ENCODE assay signal across 1 cellular context in the genomic region with DNA sequence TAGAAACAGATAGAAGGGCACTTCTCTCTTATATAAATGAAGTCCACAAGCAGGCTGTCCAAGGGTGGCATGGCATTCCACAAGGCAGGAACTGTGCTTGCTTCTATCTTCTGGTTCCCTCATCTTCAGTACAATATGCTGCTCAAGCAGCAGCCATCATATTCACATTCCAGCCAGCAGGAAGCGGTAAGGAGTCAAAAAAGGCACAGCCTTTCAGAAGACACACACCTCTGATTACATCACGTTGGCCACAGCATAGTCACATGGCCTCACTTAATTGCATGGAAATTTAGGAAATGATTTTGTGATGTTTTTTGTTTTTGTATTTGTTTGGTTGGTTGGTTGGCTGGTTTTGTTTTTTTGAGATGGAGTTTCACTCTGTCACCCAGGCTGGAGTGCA.
TF ChIP-seq lines count a peak whose summit lies in the region.

No MANE protein-coding gene starts in this region.

TF ChIP-seq in GM12878, 131 proteins besides CTCF, POLR2A, EP300 and RAD21:
- TF ChIP-seq SMAD1 (IDR thresholded peaks at IDR 0.05; ENCODE audit: low read depth, partially characterized antibody) (no peak), CEBPB (IDR thresholded peaks at IDR 0.05; ENCODE audit: borderline replicate concordance in 1 of 2, low read depth in 2 of 2, low read length in 2 of 2) (no peak), BCL3 (IDR thresholded peaks at IDR 0.05; ENCODE audit: borderline replicate concordance, insufficient read depth, low read depth, low read length, poor library complexity, severe bottlenecking) (no peak), SIN3A (IDR thresholded peaks at IDR 0.05; ENCODE audit: low read depth, low read length) (no peak), YBX1 (IDR thresholded peaks at IDR 0.05) (no peak), SREBF2 (IDR thresholded peaks at IDR 0.05; ENCODE audit: low read length) (no peak), ASH2L (IDR thresholded peaks at IDR 0.05; ENCODE audit: borderline replicate concordance, low read depth) (no peak), PAX5 (IDR thresholded peaks at IDR 0.05; ENCODE audit: borderline replicate concordance, low read depth, low read length) (no peak), E2F4 (IDR thresholded peaks at IDR 0.05; ENCODE audit: low read depth, low read length) (no peak), POLR2AphosphoS2 (IDR thresholded peaks at IDR 0.05; ENCODE audit: low read depth, low read length) (no peak), SP1 (IDR thresholded peaks at IDR 0.05; ENCODE audit: low read depth, low read length) (no peak), SRF (IDR thresholded peaks at IDR 0.05; ENCODE audit: low read depth in 2 of 2, low read length in 2 of 2) (no peak), HCFC1 (IDR thresholded peaks at IDR 0.05; ENCODE audit: low read length) (no peak), ZNF207 (IDR thresholded peaks at IDR 0.05; ENCODE audit: borderline replicate concordance) (no peak), TAF1 (IDR thresholded peaks at IDR 0.05; ENCODE audit: borderline replicate concordance, low read depth, low read length) (no peak), JUNB (IDR thresholded peaks at IDR 0.05) (no peak)
- TF ChIP-seq, protein P1, sequence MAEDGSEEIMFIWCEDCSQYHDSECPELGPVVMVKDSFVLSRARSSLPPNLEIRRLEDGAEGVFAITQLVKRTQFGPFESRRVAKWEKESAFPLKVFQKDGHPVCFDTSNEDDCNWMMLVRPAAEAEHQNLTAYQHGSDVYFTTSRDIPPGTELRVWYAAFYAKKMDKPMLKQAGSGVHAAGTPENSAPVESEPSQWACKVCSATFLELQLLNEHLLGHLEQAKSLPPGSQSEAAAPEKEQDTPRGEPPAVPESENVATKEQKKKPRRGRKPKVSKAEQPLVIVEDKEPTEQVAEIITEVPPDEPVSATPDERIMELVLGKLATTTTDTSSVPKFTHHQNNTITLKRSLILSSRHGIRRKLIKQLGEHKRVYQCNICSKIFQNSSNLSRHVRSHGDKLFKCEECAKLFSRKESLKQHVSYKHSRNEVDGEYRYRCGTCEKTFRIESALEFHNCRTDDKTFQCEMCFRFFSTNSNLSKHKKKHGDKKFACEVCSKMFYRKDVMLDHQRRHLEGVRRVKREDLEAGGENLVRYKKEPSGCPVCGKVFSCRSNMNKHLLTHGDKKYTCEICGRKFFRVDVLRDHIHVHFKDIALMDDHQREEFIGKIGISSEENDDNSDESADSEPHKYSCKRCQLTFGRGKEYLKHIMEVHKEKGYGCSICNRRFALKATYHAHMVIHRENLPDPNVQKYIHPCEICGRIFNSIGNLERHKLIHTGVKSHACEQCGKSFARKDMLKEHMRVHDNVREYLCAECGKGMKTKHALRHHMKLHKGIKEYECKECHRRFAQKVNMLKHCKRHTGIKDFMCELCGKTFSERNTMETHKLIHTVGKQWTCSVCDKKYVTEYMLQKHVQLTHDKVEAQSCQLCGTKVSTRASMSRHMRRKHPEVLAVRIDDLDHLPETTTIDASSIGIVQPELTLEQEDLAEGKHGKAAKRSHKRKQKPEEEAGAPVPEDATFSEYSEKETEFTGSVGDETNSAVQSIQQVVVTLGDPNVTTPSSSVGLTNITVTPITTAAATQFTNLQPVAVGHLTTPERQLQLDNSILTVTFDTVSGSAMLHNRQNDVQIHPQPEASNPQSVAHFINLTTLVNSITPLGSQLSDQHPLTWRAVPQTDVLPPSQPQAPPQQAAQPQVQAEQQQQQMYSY (CRISPR knock-in tag; IDR thresholded peaks at IDR 0.05), result no peak
- TF ChIP-seq, protein P2, sequence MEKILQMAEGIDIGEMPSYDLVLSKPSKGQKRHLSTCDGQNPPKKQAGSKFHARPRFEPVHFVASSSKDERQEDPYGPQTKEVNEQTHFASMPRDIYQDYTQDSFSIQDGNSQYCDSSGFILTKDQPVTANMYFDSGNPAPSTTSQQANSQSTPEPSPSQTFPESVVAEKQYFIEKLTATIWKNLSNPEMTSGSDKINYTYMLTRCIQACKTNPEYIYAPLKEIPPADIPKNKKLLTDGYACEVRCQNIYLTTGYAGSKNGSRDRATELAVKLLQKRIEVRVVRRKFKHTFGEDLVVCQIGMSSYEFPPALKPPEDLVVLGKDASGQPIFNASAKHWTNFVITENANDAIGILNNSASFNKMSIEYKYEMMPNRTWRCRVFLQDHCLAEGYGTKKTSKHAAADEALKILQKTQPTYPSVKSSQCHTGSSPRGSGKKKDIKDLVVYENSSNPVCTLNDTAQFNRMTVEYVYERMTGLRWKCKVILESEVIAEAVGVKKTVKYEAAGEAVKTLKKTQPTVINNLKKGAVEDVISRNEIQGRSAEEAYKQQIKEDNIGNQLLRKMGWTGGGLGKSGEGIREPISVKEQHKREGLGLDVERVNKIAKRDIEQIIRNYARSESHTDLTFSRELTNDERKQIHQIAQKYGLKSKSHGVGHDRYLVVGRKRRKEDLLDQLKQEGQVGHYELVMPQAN (conservative IDR thresholded peaks at IDR 0.05), result no peak
- TF ChIP-seq, protein P3, sequence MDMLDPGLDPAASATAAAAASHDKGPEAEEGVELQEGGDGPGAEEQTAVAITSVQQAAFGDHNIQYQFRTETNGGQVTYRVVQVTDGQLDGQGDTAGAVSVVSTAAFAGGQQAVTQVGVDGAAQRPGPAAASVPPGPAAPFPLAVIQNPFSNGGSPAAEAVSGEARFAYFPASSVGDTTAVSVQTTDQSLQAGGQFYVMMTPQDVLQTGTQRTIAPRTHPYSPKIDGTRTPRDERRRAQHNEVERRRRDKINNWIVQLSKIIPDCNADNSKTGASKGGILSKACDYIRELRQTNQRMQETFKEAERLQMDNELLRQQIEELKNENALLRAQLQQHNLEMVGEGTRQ (IDR thresholded peaks at IDR 0.05; ENCODE audit: borderline replicate concordance, low read depth, low read length), result no peak
